In genomic region chr1:85692730-85693314, GRCh38 we compare ENCODE assay signal across 9 cellular contexts. TPM values are rescaled to one million over a fixed set of nuclear protein-coding genes. Genes with fewer than 3 reads are reported as not detected.
DNase-seq lines count a peak whose midpoint lies in the region; ATAC-seq, FAIRE-seq and TF ChIP-seq lines count a peak whose summit lies in the region.
"Had no signal": no experiment of that assay in that cellular context is flagged by ENCODE, and none has a peak within 500 bp of the region (broad histone marks: within the 10 kb centered on the region; RNA-seq: fewer than 3 reads in every experiment).

No MANE protein-coding gene starts in this region.

- TF ChIP-seq POLR2A in heart left ventricle (IDR thresholded peaks at IDR 0.05), result no peak
- no peak for TF ChIP-seq POLR2A in testis (IDR thresholded peaks at IDR 0.05)

- intact Hi-C loops in heart left ventricle (cut with DNase I) (loop anchor here (1.0 to 10.0 kb wide), 9 partner anchors 108 to 386 kb away; partner anchors contain the start of gene CCN1 (in 8 of the 10)), cardiac septum (cut with DNase I) (loop anchor here (1.0 to 10.0 kb wide), 3 partner anchors 111 to 385 kb away; partner anchors contain the start of gene CCN1), natural killer cell (cut with micrococcal nuclease) (no loop called here), testis (cut with DNase I; ENCODE audit: low total_unique reads) (no loop called here)

- H3K4me3 ChIP-seq in heart left ventricle, result no peak overlapping the region
- no peak overlapping the region for H3K4me3 ChIP-seq in SU-DHL-6 (ENCODE audit: insufficient read depth, low read length, poor library complexity, severe bottlenecking)
- no peak overlapping the region for H3K4me3 ChIP-seq in hepatocyte
- H3K4me3 ChIP-seq in testis, result no peak overlapping the region
- H3K4me3 ChIP-seq: GM12878 had no signal

- DNase-seq in heart left ventricle, result no peak
- no peak for DNase-seq in cardiac septum (ENCODE audit: low spot score)
- peak; percentile 43 for DNase-seq in hepatocyte (ENCODE audit: low spot score)
- DNase-seq in natural killer cell, result no peak
- DNase-seq in frontal cortex (ENCODE audit: low spot score in 2 of 2), result no peak
- no peak for DNase-seq in testis

- H3K27ac ChIP-seq in heart left ventricle (peak overlapping the region in 3 of 12 donors; percentile 4 to 10 (median 9)), SU-DHL-6 (ENCODE audit: low read depth, low read length) (no peak overlapping the region), hepatocyte (no peak overlapping the region), testis (no peak overlapping the region)

- FAIRE-seq in frontal cortex (lab: Jason Lieb, UNC), result no peak
- FAIRE-seq: GM12878 had no signal

- H3K9me3 ChIP-seq in heart left ventricle, result no peaks in the 10 kb centered on the region
- no peaks in the 10 kb centered on the region for H3K9me3 ChIP-seq in SU-DHL-6 (ENCODE audit: insufficient read depth, low read length)
- no peaks in the 10 kb centered on the region for H3K9me3 ChIP-seq in hepatocyte (ENCODE audit: low read depth)
- H3K9me3 ChIP-seq in testis, result no peaks in the 10 kb centered on the region

- H3K4me3 Mint-ChIP-seq in natural killer cell, result no peak overlapping the region

- H3K27me3 ChIP-seq in heart left ventricle, result no peaks in the 10 kb centered on the region
- no peaks in the 10 kb centered on the region for H3K27me3 ChIP-seq in SU-DHL-6 (ENCODE audit: low read length)
- H3K27me3 ChIP-seq in hepatocyte, result no peaks in the 10 kb centered on the region
- H3K27me3 ChIP-seq in testis, result no peaks in the 10 kb centered on the region

- TF ChIP-seq CTCF in heart left ventricle (IDR thresholded peaks at IDR 0.05) (peak; percentile 25 to 69 (median 52)), SU-DHL-6 (IDR thresholded peaks at IDR 0.05; ENCODE audit: insufficient read depth, low read length, poor library complexity, severe bottlenecking) (peak; percentile 25), hepatocyte (IDR thresholded peaks at IDR 0.05; ENCODE audit: poor library complexity) (peak; percentile 70), natural killer cell (IDR thresholded peaks at IDR 0.05) (no peak), testis (IDR thresholded peaks at IDR 0.05) (peak in 1 of 3 experiments; percentile 34)

- H3K4me2 ChIP-seq in SU-DHL-6 (ENCODE audit: low read depth, low read length, poor library complexity, severe bottlenecking) (no peak overlapping the region), hepatocyte (no peak overlapping the region)

- H3K36me3 Mint-ChIP-seq in natural killer cell, result no peaks in the 10 kb centered on the region

- peaks cover 11 to 31% of the 10 kb centered on the region in 2 donors for H3K4me1 Mint-ChIP-seq in natural killer cell

- ATAC-seq in heart left ventricle (peak in 2 of 4 donors; percentile 35 to 47), natural killer cell (no peak), esophagus mucosa (no peak)
- ATAC-seq: GM12878 had no signal

- H3K27ac Mint-ChIP-seq in natural killer cell, result peak overlapping the region in 1 of 2 donors; percentile 24

- H3K9me3 Mint-ChIP-seq in natural killer cell, result no peaks in the 10 kb centered on the region

- H3K27me3 Mint-ChIP-seq in natural killer cell (ENCODE audit: low read depth in 2 of 2), result no peaks in the 10 kb centered on the region

- 46 to 48% (median 47%) methylated on average over 1 of the region's 1 CpG for WGBS in heart left ventricle, 4 donors
- 85% methylated on average over 1 of the region's 1 CpG for WGBS in hepatocyte (ENCODE audit: low lambda C conversion rate, missing lambda C conversion rate)
- 45 to 63% methylated on average over 1 of the region's 1 CpG for WGBS in testis, 2 donors

- peaks cover 42% of the 10 kb centered on the region for H3K79me2 ChIP-seq in SU-DHL-6 (ENCODE audit: insufficient read depth, low read length)
- H3K79me2 ChIP-seq in hepatocyte, result no peaks in the 10 kb centered on the region

- H3K36me3 ChIP-seq in heart left ventricle, result peaks cover 0 to 59% (median 4%) of the 10 kb centered on the region in 9 donors
- peaks cover 15% of the 10 kb centered on the region; the same call in 1 of the 2 replicates for H3K36me3 ChIP-seq in SU-DHL-6 (ENCODE audit: low read length)
- H3K36me3 ChIP-seq in hepatocyte (replicated peaks; ENCODE audit: insufficient read depth, low read depth), result no peaks in the 10 kb centered on the region
- H3K36me3 ChIP-seq in testis (ENCODE audit: low read depth, missing control alignments), result no peaks in the 10 kb centered on the region

- H3K9me2 ChIP-seq in SU-DHL-6 (replicated peaks; ENCODE audit: insufficient read depth, low read length) (no peaks in the 10 kb centered on the region), hepatocyte (replicated peaks; ENCODE audit: insufficient read depth) (no peaks in the 10 kb centered on the region)

- no peak overlapping the region for H2AFZ ChIP-seq in SU-DHL-6 (ENCODE audit: low read depth, low read length, severe bottlenecking)
- H2AFZ ChIP-seq in hepatocyte, result no peak overlapping the region

- H3K9ac ChIP-seq in SU-DHL-6 (ENCODE audit: low read length), result no peak overlapping the region

- 0 out of 2 replicates have a peak, but pooled peaks cover 3% of the 10 kb centered on the region for H4K20me1 ChIP-seq in SU-DHL-6 (ENCODE audit: low read depth, low read length)
- no peaks in the 10 kb centered on the region for H4K20me1 ChIP-seq in hepatocyte (ENCODE audit: insufficient read depth, poor library complexity, severe bottlenecking)

- H3F3A ChIP-seq in SU-DHL-6 (ENCODE audit: insufficient read depth), result no peaks in the 10 kb centered on the region

- H3K4me1 ChIP-seq in heart left ventricle, result peaks cover 0 to 19% (median 7%) of the 10 kb centered on the region in 12 donors
- no peaks in the 10 kb centered on the region for H3K4me1 ChIP-seq in hepatocyte (ENCODE audit: insufficient read depth)
- no peaks in the 10 kb centered on the region for H3K4me1 ChIP-seq in testis

RNA-seq across cellular contexts. Expression of gene ZNHIT6, which starts 15.4 kb away (rescaled TPM):
- total RNA-seq in heart left ventricle (10 to 100 TPM in 4 of 9 donors, 1 to 10 TPM in 5; 7.1 to 12.8 (median 9.9) TPM), cardiac septum (13.3 TPM), hepatocyte (11.5 and 13.5 TPM in 2 replicates), natural killer cell (10 to 100 TPM; 14.4 to 17.3 (median 14.8) TPM), frontal cortex (11.4 TPM), esophagus mucosa (12.1 TPM), testis (10 to 100 TPM; 11.3 to 14.5 TPM)
- polyA plus RNA-seq in heart left ventricle (10 to 100 TPM in 1 of 2 donors, 1 to 10 TPM in 1; 8.6 to 11.0 TPM), hepatocyte (12.1 and 14.2 TPM in 2 replicates), testis (ENCODE audit: insufficient read depth, low read depth, low replicate concordance) (10.1 TPM)

Comparison
In these comparisons a context has a peak if more than half of its experiments do, and no peak if none do; other contexts are left out.
1. intact Hi-C loops: an anchor here in heart left ventricle (1.0 to 10.0 kb wide) and cardiac septum (1.0 to 10.0 kb wide); none called in natural killer cell and testis.